Comparison of ENCODE assay signal across 15 cellular contexts in genomic region chr16:51095114-51095872, GRCh38. TPM values are rescaled to one million over a fixed set of nuclear protein-coding genes. Genes with fewer than 3 reads are reported as not detected.
"Had no signal": no experiment of that assay in that cellular context is flagged by ENCODE, and none has a peak within 500 bp of the region (broad histone marks: within the 10 kb centered on the region; RNA-seq: fewer than 3 reads in every experiment).

No MANE protein-coding gene starts in this region.

- H3K4me3 Mint-ChIP-seq: activated CD8-positive, alpha-beta T cell treated with anti-CD3 and anti-CD28 coated beads for 36 hours; activated naive CD8-positive, alpha-beta T cell treated with anti-CD3 and anti-CD28 coated beads, Interleukin-2, amount 50 U/mL, for 24 hours; activated T-helper 1 cell treated with anti-CD3 and anti-CD28 coated beads, Interleukin-12 subunit alpha, Interleukin-12 subunit beta, Interleukin-2, Interleukin-4 antibody, amounts not matched to agents 30 ng/mL and 10 ng/mL and 1 ng/mL, durations not matched to agents 14 hours and 24 hours and 36 hours; stimulated activated effector memory CD8-positive, alpha-beta T cell treated with anti-CD3 and anti-CD28 coated beads, Interleukin-12 subunit alpha, Interleukin-12 subunit beta, amount 100 ng/mL, for 72 hours had no signal

- H3K4me1 Mint-ChIP-seq: activated naive CD8-positive, alpha-beta T cell treated with anti-CD3 and anti-CD28 coated beads, Interleukin-2, amount 50 U/mL, for 24 hours; stimulated activated effector memory CD8-positive, alpha-beta T cell treated with anti-CD3 and anti-CD28 coated beads, Interleukin-12 subunit alpha, Interleukin-12 subunit beta, amount 100 ng/mL, for 72 hours had no signal

- H3K79me2 ChIP-seq: parathyroid adenoma had no signal

- H3K27me3 ChIP-seq: ascending aorta, transverse colon had no signal

- H2AFZ ChIP-seq: parathyroid adenoma had no signal

- DNase-seq: activated CD8-positive, alpha-beta memory T cell treated with anti-CD3 and anti-CD28 coated beads, Interleukin-2, amount 50 U/mL, for 48 hours; activated CD8-positive, alpha-beta T cell treated with anti-CD3 and anti-CD28 coated beads for 36 hours; activated naive CD4-positive, alpha-beta T cell treated with Interleukin-2 at 50 U/mL for 16 hours; activated naive CD8-positive, alpha-beta T cell treated with anti-CD3 and anti-CD28 coated beads, Interleukin-2, amount 50 U/mL, for 24 hours; esophagus squamous epithelium; foreskin fibroblast; left cardiac atrium; mammary epithelial cell; small intestine; transverse colon had no signal

- H3K4me1 ChIP-seq: ascending aorta, esophagus squamous epithelium, parathyroid adenoma, transverse colon had no signal

- ATAC-seq: activated CD8-positive, alpha-beta T cell treated with anti-CD3 and anti-CD28 coated beads for 36 hours; activated naive CD8-positive, alpha-beta T cell treated with anti-CD3 and anti-CD28 coated beads, Interleukin-2, amount 50 U/mL, for 24 hours; left cardiac atrium; stimulated activated effector memory CD8-positive, alpha-beta T cell treated with anti-CD3 and anti-CD28 coated beads, Interleukin-12 subunit alpha, Interleukin-12 subunit beta, amount 100 ng/mL, for 72 hours had no signal

- H3K27ac Mint-ChIP-seq: activated CD8-positive, alpha-beta T cell treated with anti-CD3 and anti-CD28 coated beads for 36 hours; activated naive CD8-positive, alpha-beta T cell treated with anti-CD3 and anti-CD28 coated beads, Interleukin-2, amount 50 U/mL, for 24 hours; activated T-helper 1 cell treated with anti-CD3 and anti-CD28 coated beads, Interleukin-12 subunit alpha, Interleukin-12 subunit beta, Interleukin-2, Interleukin-4 antibody, amounts not matched to agents 30 ng/mL and 10 ng/mL and 1 ng/mL, durations not matched to agents 14 hours and 24 hours and 36 hours; stimulated activated effector memory CD8-positive, alpha-beta T cell treated with anti-CD3 and anti-CD28 coated beads, Interleukin-12 subunit alpha, Interleukin-12 subunit beta, amount 100 ng/mL, for 72 hours had no signal

- H3K4me3 ChIP-seq: ascending aorta, esophagus squamous epithelium, transverse colon had no signal

- H3K9ac ChIP-seq: parathyroid adenoma had no signal

- H3K36me3 ChIP-seq: ascending aorta, esophagus squamous epithelium, transverse colon had no signal

- H3K27ac ChIP-seq: ascending aorta, esophagus squamous epithelium, parathyroid adenoma, transverse colon had no signal

- H3K9me3 ChIP-seq: ascending aorta, esophagus squamous epithelium, transverse colon had no signal

- H3K9me3 Mint-ChIP-seq: activated CD8-positive, alpha-beta T cell treated with anti-CD3 and anti-CD28 coated beads for 36 hours; activated naive CD8-positive, alpha-beta T cell treated with anti-CD3 and anti-CD28 coated beads, Interleukin-2, amount 50 U/mL, for 24 hours; activated T-helper 1 cell treated with anti-CD3 and anti-CD28 coated beads, Interleukin-12 subunit alpha, Interleukin-12 subunit beta, Interleukin-2, Interleukin-4 antibody, amounts not matched to agents 30 ng/mL and 10 ng/mL and 1 ng/mL, durations not matched to agents 14 hours and 24 hours and 36 hours; stimulated activated effector memory CD8-positive, alpha-beta T cell treated with anti-CD3 and anti-CD28 coated beads, Interleukin-12 subunit alpha, Interleukin-12 subunit beta, amount 100 ng/mL, for 72 hours had no signal

- H3K36me3 Mint-ChIP-seq: stimulated activated effector memory CD8-positive, alpha-beta T cell treated with anti-CD3 and anti-CD28 coated beads, Interleukin-12 subunit alpha, Interleukin-12 subunit beta, amount 100 ng/mL, for 72 hours had no signal

- FAIRE-seq: bronchial epithelial cell, small intestine had no signal

RNA-seq across cellular contexts. Expression of gene SALL1, which starts 55.8 kb away (rescaled TPM):
- total RNA-seq: activated CD8-positive, alpha-beta T cell treated with anti-CD3 and anti-CD28 coated beads for 36 hours; activated T-helper 1 cell treated with anti-CD3 and anti-CD28 coated beads, Interleukin-12 subunit alpha, Interleukin-12 subunit beta, Interleukin-2, Interleukin-4 antibody, amounts not matched to agents 30 ng/mL and 10 ng/mL and 1 ng/mL, durations not matched to agents 14 hours and 24 hours and 36 hours; ascending aorta; bronchial epithelial cell had no signal
